ENCODE assay signal across 26 cellular contexts in the genomic region with DNA sequence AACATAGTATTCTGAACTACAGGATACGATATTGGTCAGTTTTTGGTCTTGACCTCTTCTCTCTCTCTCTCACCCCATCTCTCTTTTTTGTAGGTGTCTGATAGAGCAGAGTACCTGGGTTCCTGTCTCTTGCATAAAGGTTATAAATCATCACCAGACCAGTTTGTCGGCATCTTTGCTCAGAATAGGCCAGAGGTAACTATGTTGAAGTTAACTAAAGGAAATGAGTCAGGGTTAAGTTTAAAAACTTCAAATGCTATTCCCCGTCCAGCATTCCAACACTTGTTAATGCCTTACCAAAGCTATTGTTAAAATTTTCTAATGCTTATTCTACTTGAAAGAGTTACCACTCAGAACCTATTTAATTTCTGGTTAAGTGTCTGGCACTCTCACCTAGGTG. TPM values are rescaled to one million over a fixed set of nuclear protein-coding genes. Genes with fewer than 3 reads are reported as not detected.
DNase-seq lines count a peak whose midpoint lies in the region; ATAC-seq, FAIRE-seq and TF ChIP-seq lines count a peak whose summit lies in the region.
"Had no signal": no experiment of that assay in that cellular context is flagged by ENCODE, and none has a peak within 500 bp of the region (broad histone marks: within the 10 kb centered on the region; RNA-seq: fewer than 3 reads in every experiment).

No MANE protein-coding gene starts in this region.

- POLR2A ChIA-PET in activated CD4-positive, alpha-beta memory T cell treated with anti-CD3 and anti-CD28 coated beads for 36 hours (lab: Charles Lee) = no interaction called here
- POLR2A ChIA-PET in activated CD4-positive, alpha-beta memory T cell treated with anti-CD3 and anti-CD28 coated beads, Interleukin-2, amount 10 ng/mL, durations not matched to agents 7 days and 5 days (lab: Charles Lee) = no interaction called here

- H3K4me3 ChIP-seq in RWPE2 (ENCODE audit: severe bottlenecking) (no peak overlapping the region), subcutaneous abdominal adipose tissue (ENCODE audit: low read depth in 1 of 5, low read length in 5 of 5) (no peak overlapping the region)
- H3K4me3 ChIP-seq: heart right ventricle, K562, pancreas, thyroid gland had no signal

- H3K4me1 ChIP-seq in RWPE2 (ENCODE audit: insufficient read depth, poor library complexity, severe bottlenecking) (peaks cover 4% of the 10 kb centered on the region), foreskin keratinocyte (peaks cover 6% of the 10 kb centered on the region), subcutaneous abdominal adipose tissue (ENCODE audit: control insufficient read depth in 5 of 5, insufficient read depth in 5 of 5, low read length in 5 of 5) (peaks cover 0 to 8% (median 0%) of the 10 kb centered on the region in 5 donors)
- H3K4me1 ChIP-seq: heart right ventricle, pancreas, thyroid gland had no signal

- peak overlapping the region; percentile 18 for H3K27ac Mint-ChIP-seq in activated CD4-positive, alpha-beta memory T cell treated with anti-CD3 and anti-CD28 coated beads for 36 hours
- no peak overlapping the region for H3K27ac Mint-ChIP-seq in activated CD4-positive, alpha-beta memory T cell treated with anti-CD3 and anti-CD28 coated beads, Interleukin-2, amount 10 ng/mL, durations not matched to agents 7 days and 5 days
- H3K27ac Mint-ChIP-seq: B cell; H9; natural killer cell treated with Interleukin-12 subunit alpha and Interleukin-12 subunit beta and Interleukin-15 and Interleukin-18, amount 100 ng/mL, for 72 hours had no signal

- no peak overlapping the region for H3K9ac ChIP-seq in subcutaneous abdominal adipose tissue (ENCODE audit: low read length in 5 of 5)

- TF ChIP-seq CTCF in RWPE2 (IDR thresholded peaks at IDR 0.05; ENCODE audit: poor library complexity, severe bottlenecking) (no peak), foreskin keratinocyte (conservative IDR thresholded peaks at IDR 0.05) (no peak)

- no peaks in the 10 kb centered on the region for H3K27me3 ChIP-seq in RWPE2 (ENCODE audit: insufficient read depth, poor library complexity, severe bottlenecking)
- H3K27me3 ChIP-seq in foreskin keratinocyte = no peaks in the 10 kb centered on the region
- H3K27me3 ChIP-seq in subcutaneous abdominal adipose tissue (ENCODE audit: control insufficient read depth in 5 of 5, insufficient read depth in 4 of 5, low read length in 5 of 5) = no peaks in the 10 kb centered on the region
- H3K27me3 ChIP-seq: heart right ventricle, pancreas, thyroid gland had no signal

- H3K9me3 ChIP-seq in RWPE2 (ENCODE audit: severe bottlenecking) = no peaks in the 10 kb centered on the region
- no peaks in the 10 kb centered on the region for H3K9me3 ChIP-seq in subcutaneous abdominal adipose tissue (ENCODE audit: control insufficient read depth in 5 of 5, low read length in 5 of 5)
- H3K9me3 ChIP-seq: heart right ventricle, pancreas, thyroid gland had no signal

- no peaks in the 10 kb centered on the region for H3K4me1 Mint-ChIP-seq in activated CD4-positive, alpha-beta memory T cell treated with anti-CD3 and anti-CD28 coated beads for 36 hours (ENCODE audit: low read depth)
- no peaks in the 10 kb centered on the region for H3K4me1 Mint-ChIP-seq in activated CD4-positive, alpha-beta memory T cell treated with anti-CD3 and anti-CD28 coated beads, Interleukin-2, amount 10 ng/mL, durations not matched to agents 7 days and 5 days
- H3K4me1 Mint-ChIP-seq: H9 had no signal

- no peak for FAIRE-seq in urothelium cell line (lab: Jason Lieb, UNC)
- FAIRE-seq: GM19239, K562, pancreas had no signal

- peak; percentile 84 for ATAC-seq in RWPE2 (ENCODE audit: low read depth)
- ATAC-seq in foreskin keratinocyte = peak; percentile 70
- ATAC-seq in GM18909 (IDR thresholded peaks at IDR 0.05; ENCODE audit: poor library complexity, unreplicated experiment) = no peak
- ATAC-seq: heart right ventricle; K562; natural killer cell treated with Interleukin-12 subunit alpha and Interleukin-12 subunit beta and Interleukin-15 and Interleukin-18, amount 100 ng/mL, for 72 hours; pancreas had no signal

- H3K27ac ChIP-seq in RWPE2 (ENCODE audit: poor library complexity, severe bottlenecking) (no peak overlapping the region), foreskin keratinocyte (no peak overlapping the region), subcutaneous abdominal adipose tissue (ENCODE audit: low read depth, low read length) (peak overlapping the region; percentile 40)
- H3K27ac ChIP-seq: 22Rv1, heart right ventricle, HL-60, pancreas, thyroid gland had no signal

- DNase-seq in activated CD4-positive, alpha-beta memory T cell treated with anti-CD3 and anti-CD28 coated beads for 36 hours = no peak
- DNase-seq in activated CD4-positive, alpha-beta memory T cell treated with anti-CD3 and anti-CD28 coated beads, Interleukin-2, amount 10 ng/mL, durations not matched to agents 7 days and 5 days = no peak
- DNase-seq in RWPE2 (ENCODE audit: low spot score) (no peak), foreskin keratinocyte (peak; percentile 22 to 65), SHP77 treated with DMSO at 0.1 percent for 48 hours (lab: John Stamatoyannopoulos, UW) (no peak), urothelium cell line (ENCODE audit: low spot score) (no peak)
- DNase-seq: activated CD4-positive, alpha-beta T cell treated with anti-CD3 and anti-CD28 coated beads for 1 hour; amygdala; caudate nucleus; effector CD8-positive, alpha-beta T cell; H9; heart right ventricle; mesendoderm; NCI-H2029 treated with DMSO at 0.1 percent for 48 hours; pancreas; stimulated activated naive CD4-positive, alpha-beta T cell; thyroid gland had no signal

- peaks cover 51% of the 10 kb centered on the region for H3K36me3 Mint-ChIP-seq in activated CD4-positive, alpha-beta memory T cell treated with anti-CD3 and anti-CD28 coated beads for 36 hours
- H3K36me3 Mint-ChIP-seq in activated CD4-positive, alpha-beta memory T cell treated with anti-CD3 and anti-CD28 coated beads, Interleukin-2, amount 10 ng/mL, durations not matched to agents 7 days and 5 days (ENCODE audit: low read depth) = peaks cover 73% of the 10 kb centered on the region

- CTCF ChIA-PET in activated CD4-positive, alpha-beta memory T cell treated with anti-CD3 and anti-CD28 coated beads for 36 hours (lab: Charles Lee) = no interaction called here
- CTCF ChIA-PET in activated CD4-positive, alpha-beta memory T cell treated with anti-CD3 and anti-CD28 coated beads, Interleukin-2, amount 10 ng/mL, durations not matched to agents 7 days and 5 days (lab: Charles Lee) = no interaction called here

- H3K4me3 Mint-ChIP-seq in activated CD4-positive, alpha-beta memory T cell treated with anti-CD3 and anti-CD28 coated beads for 36 hours = no peak overlapping the region
- H3K4me3 Mint-ChIP-seq in activated CD4-positive, alpha-beta memory T cell treated with anti-CD3 and anti-CD28 coated beads, Interleukin-2, amount 10 ng/mL, durations not matched to agents 7 days and 5 days = no peak overlapping the region
- H3K4me3 Mint-ChIP-seq: B cell; H9; natural killer cell treated with Interleukin-12 subunit alpha and Interleukin-12 subunit beta and Interleukin-15 and Interleukin-18, amount 100 ng/mL, for 72 hours had no signal

- no peaks in the 10 kb centered on the region for H3K27me3 Mint-ChIP-seq in activated CD4-positive, alpha-beta memory T cell treated with anti-CD3 and anti-CD28 coated beads for 36 hours
- H3K27me3 Mint-ChIP-seq in activated CD4-positive, alpha-beta memory T cell treated with anti-CD3 and anti-CD28 coated beads, Interleukin-2, amount 10 ng/mL, durations not matched to agents 7 days and 5 days = no peaks in the 10 kb centered on the region
- H3K27me3 Mint-ChIP-seq: B cell; natural killer cell treated with Interleukin-12 subunit alpha and Interleukin-12 subunit beta and Interleukin-15 and Interleukin-18, amount 100 ng/mL, for 72 hours had no signal

- intact Hi-C loops in activated CD4-positive, alpha-beta memory T cell treated with anti-CD3 and anti-CD28 coated beads for 36 hours (cut with micrococcal nuclease) = no loop called here

- no peaks in the 10 kb centered on the region for H3K9me3 Mint-ChIP-seq in activated CD4-positive, alpha-beta memory T cell treated with anti-CD3 and anti-CD28 coated beads for 36 hours
- H3K9me3 Mint-ChIP-seq in activated CD4-positive, alpha-beta memory T cell treated with anti-CD3 and anti-CD28 coated beads, Interleukin-2, amount 10 ng/mL, durations not matched to agents 7 days and 5 days = no peaks in the 10 kb centered on the region
- H3K9me3 Mint-ChIP-seq: H9; natural killer cell treated with Interleukin-12 subunit alpha and Interleukin-12 subunit beta and Interleukin-15 and Interleukin-18, amount 100 ng/mL, for 72 hours had no signal

- no peaks in the 10 kb centered on the region for H3K36me3 ChIP-seq in RWPE2 (ENCODE audit: low read depth)
- H3K36me3 ChIP-seq in subcutaneous abdominal adipose tissue (ENCODE audit: control insufficient read depth in 5 of 5, insufficient read depth in 5 of 5, low read length in 5 of 5) = peaks cover 2 to 52% (median 17%) of the 10 kb centered on the region in 5 donors
- H3K36me3 ChIP-seq: pancreas, thyroid gland had no signal

RNA-seq across cellular contexts. Expression of a gene that starts 30.7 kb away (rescaled TPM):
- total RNA-seq in activated CD4-positive, alpha-beta memory T cell treated with anti-CD3 and anti-CD28 coated beads for 36 hours = 10 to 100 TPM; 30.1 to 32.9 TPM
- 10 to 100 TPM; 55.0 to 55.1 TPM for total RNA-seq in activated CD4-positive, alpha-beta memory T cell treated with anti-CD3 and anti-CD28 coated beads, Interleukin-2, amount 10 ng/mL, durations not matched to agents 7 days and 5 days
- total RNA-seq in foreskin keratinocyte = not detected in 2 replicates
- not detected in 2 replicates for polyA plus RNA-seq in foreskin keratinocyte
- total RNA-seq: H9, NCI-H460 had no signal

RNA-seq across cellular contexts. Expression of a gene that starts 42.1 kb away (rescaled TPM):
- total RNA-seq in activated CD4-positive, alpha-beta memory T cell treated with anti-CD3 and anti-CD28 coated beads for 36 hours = 10 to 100 TPM; 40.1 to 40.7 TPM
- 10 to 100 TPM; 46.3 to 47.0 TPM for total RNA-seq in activated CD4-positive, alpha-beta memory T cell treated with anti-CD3 and anti-CD28 coated beads, Interleukin-2, amount 10 ng/mL, durations not matched to agents 7 days and 5 days
- total RNA-seq in foreskin keratinocyte = 32.7 and 37.6 TPM in 2 replicates
- polyA plus RNA-seq in foreskin keratinocyte = 23.1 and 26.8 TPM in 2 replicates

RNA-seq across cellular contexts. Expression of a gene that starts 42.4 kb away (rescaled TPM):
- 10 to 100 TPM; 24.3 to 24.5 TPM for total RNA-seq in activated CD4-positive, alpha-beta memory T cell treated with anti-CD3 and anti-CD28 coated beads for 36 hours
- total RNA-seq in activated CD4-positive, alpha-beta memory T cell treated with anti-CD3 and anti-CD28 coated beads, Interleukin-2, amount 10 ng/mL, durations not matched to agents 7 days and 5 days = 10 to 100 TPM; 32.9 to 37.3 TPM
- total RNA-seq in foreskin keratinocyte = 18.8 and 20.6 TPM in 2 replicates
- 6.5 and 7.7 TPM in 2 replicates for polyA plus RNA-seq in foreskin keratinocyte

Comparison
In these comparisons a context has a peak if more than half of its experiments do, and no peak if none do; other contexts are left out.
1. DNase-seq: peak in foreskin keratinocyte (2 of 2); none in activated CD4-positive, alpha-beta memory T cell treated with anti-CD3 and anti-CD28 coated beads for 36 hours (single experiment), activated CD4-positive, alpha-beta memory T cell treated with anti-CD3 and anti-CD28 coated beads, Interleukin-2, amount 10 ng/mL, durations not matched to agents 7 days and 5 days (single experiment), RWPE2 (single experiment), SHP77 treated with DMSO at 0.1 percent for 48 hours (single experiment) and urothelium cell line (single experiment).
2. RNA of a gene that starts 30.7 kb away (total RNA-seq): 55.0 to 55.1 TPM in activated CD4-positive, alpha-beta memory T cell treated with anti-CD3 and anti-CD28 coated beads, Interleukin-2, amount 10 ng/mL, durations not matched to agents 7 days and 5 days and 30.1 to 32.9 TPM in activated CD4-positive, alpha-beta memory T cell treated with anti-CD3 and anti-CD28 coated beads for 36 hours; not detected in foreskin keratinocyte; every median in the first group is over 10 times any median in the second.